In genomic region chr2:177363332-177363731, GRCh38 we compare ENCODE assay signal across 21 cellular contexts.
"Had no signal": no experiment of that assay in that cellular context is flagged by ENCODE, and none has a peak within 500 bp of the region (broad histone marks: within the 10 kb centered on the region; RNA-seq: fewer than 3 reads in every experiment).

No MANE protein-coding gene starts in this region.

- H3K27ac Mint-ChIP-seq: dendritic cell treated with granulocyte-macrophage colony-stimulating factor and Interleukin-4, amounts not matched to agents 40 ng/mL and 50 ng/mL, for 4 days; naive B cell; nephron; stimulated activated effector memory CD8-positive, alpha-beta T cell treated with anti-CD3 and anti-CD28 coated beads, Interleukin-12 subunit alpha, Interleukin-12 subunit beta, amount 100 ng/mL, for 72 hours had no signal

- H3K9me3 Mint-ChIP-seq: dendritic cell treated with granulocyte-macrophage colony-stimulating factor and Interleukin-4, amounts not matched to agents 40 ng/mL and 50 ng/mL, for 4 days had no signal

- H3K36me3 Mint-ChIP-seq: naive B cell; stimulated activated effector memory CD8-positive, alpha-beta T cell treated with anti-CD3 and anti-CD28 coated beads, Interleukin-12 subunit alpha, Interleukin-12 subunit beta, amount 100 ng/mL, for 72 hours had no signal

- H3K4me3 ChIP-seq: esophagus squamous epithelium, hepatocyte, lung, tibial nerve had no signal

- H3K27me3 Mint-ChIP-seq: dendritic cell treated with granulocyte-macrophage colony-stimulating factor and Interleukin-4, amounts not matched to agents 40 ng/mL and 50 ng/mL, for 4 days; naive B cell had no signal

- H2AFZ ChIP-seq: hepatocyte had no signal

- H3K27me3 ChIP-seq: esophagus squamous epithelium, hepatocyte, tibial nerve had no signal

- H3K4me3 Mint-ChIP-seq: dendritic cell treated with granulocyte-macrophage colony-stimulating factor and Interleukin-4, amounts not matched to agents 40 ng/mL and 50 ng/mL, for 4 days; naive B cell; nephron; stimulated activated effector memory CD8-positive, alpha-beta T cell treated with anti-CD3 and anti-CD28 coated beads, Interleukin-12 subunit alpha, Interleukin-12 subunit beta, amount 100 ng/mL, for 72 hours had no signal

- H3K36me3 ChIP-seq: esophagus squamous epithelium, tibial nerve had no signal

- H3K79me2 ChIP-seq: hepatocyte had no signal

- ATAC-seq: left colon; left ventricle myocardium superior; right cardiac atrium; stimulated activated effector memory CD8-positive, alpha-beta T cell treated with anti-CD3 and anti-CD28 coated beads, Interleukin-12 subunit alpha, Interleukin-12 subunit beta, amount 100 ng/mL, for 72 hours; stimulated activated naive CD8-positive, alpha-beta T cell treated with anti-CD3 and anti-CD28 coated beads, Interleukin-15, Interleukin-2, amounts not matched to agents 100 U/mL and 50 U/mL, for 24 hours had no signal

- FAIRE-seq: colon, kidney had no signal

- H3K4me1 ChIP-seq: esophagus squamous epithelium had no signal

- H3K9me3 ChIP-seq: esophagus squamous epithelium, tibial nerve had no signal

- DNase-seq: cerebellar nuclear complex; esophagus squamous epithelium; foreskin melanocyte; head of caudate nucleus; kidney; left colon; left ventricle myocardium superior; mesenchymal stem cell; midbrain; naive B cell; right cardiac atrium; stimulated activated CD4-positive, alpha-beta T cell treated with anti-CD3 and anti-CD28 coated beads, Interleukin-4, amount 100 ng/mL, for 1 hour; stimulated activated CD8-positive, alpha-beta memory T cell treated with anti-CD3 and anti-CD28 coated beads, Interleukin-4, amount 100 ng/mL, for 48 hours; stimulated activated naive CD8-positive, alpha-beta T cell treated with anti-CD3 and anti-CD28 coated beads, Interleukin-15, Interleukin-2, amounts not matched to agents 100 U/mL and 50 U/mL, for 24 hours had no signal

- H3K27ac ChIP-seq: esophagus squamous epithelium, hepatocyte, tibial nerve had no signal

- H3K4me2 ChIP-seq: hepatocyte had no signal

- H3K4me1 Mint-ChIP-seq: naive B cell; stimulated activated effector memory CD8-positive, alpha-beta T cell treated with anti-CD3 and anti-CD28 coated beads, Interleukin-12 subunit alpha, Interleukin-12 subunit beta, amount 100 ng/mL, for 72 hours had no signal
